8 cellular contexts compared by ENCODE assay signal in genomic region chr16:1475552-1476114, GRCh38. TPM values are rescaled to one million over a fixed set of nuclear protein-coding genes. Genes with fewer than 3 reads are reported as not detected.
DNase-seq lines count a peak whose midpoint lies in the region; ATAC-seq and TF ChIP-seq lines count a peak whose summit lies in the region.

No MANE protein-coding gene starts in this region.

- H3K4me1 Mint-ChIP-seq in T-helper 1 cell treated with Interleukin-12 subunit alpha and Interleukin-12 subunit beta and Interleukin-4 antibody, amounts not matched to agents 30 μg/mL and 1 μg/mL, for 36 hours (ENCODE audit: low read depth) = peaks cover 14% of the 10 kb centered on the region
- peaks cover 30% of the 10 kb centered on the region for H3K4me1 Mint-ChIP-seq in activated naive CD8-positive, alpha-beta T cell treated with anti-CD3 and anti-CD28 coated beads, Interleukin-2, amount 50 U/mL, for 24 hours

- WGBS in testis, 2 donors = 35 to 48% methylated on average over 15 of the region's 15 CpGs

- TF ChIP-seq CTCF in left lung (IDR thresholded peaks at IDR 0.05) (no peak), testis (IDR thresholded peaks at IDR 0.05) (no peak)

- intact Hi-C loops in left lung (cut with DNase I) (no loop called here), testis (cut with DNase I; ENCODE audit: low total_unique reads) (no loop called here)

- H3K4me3 ChIP-seq in left lung = peak overlapping the region; percentile 76 to 91
- peak overlapping the region; percentile 88 to 89 for H3K4me3 ChIP-seq in testis

- peak overlapping the region; percentile 78 to 94 for H3K27ac ChIP-seq in left lung
- peak overlapping the region; percentile 87 to 93 for H3K27ac ChIP-seq in testis

- no peaks in the 10 kb centered on the region for H3K9me3 Mint-ChIP-seq in T-helper 1 cell treated with Interleukin-12 subunit alpha and Interleukin-12 subunit beta and Interleukin-4 antibody, amounts not matched to agents 30 μg/mL and 1 μg/mL, for 36 hours
- H3K9me3 Mint-ChIP-seq in activated naive CD8-positive, alpha-beta T cell treated with anti-CD3 and anti-CD28 coated beads, Interleukin-2, amount 50 U/mL, for 24 hours = no peaks in the 10 kb centered on the region

- DNase-seq in T-helper 1 cell (no peak), left lung (no peak), testis (no peak), NCI-H524 treated with DMSO at 0.1 percent for 48 hours (lab: John Stamatoyannopoulos, UW) (no peak), iPS-NIHi7 (ENCODE audit: extremely low spot score) (no peak), NCI-H82 (lab: John Stamatoyannopoulos, UW) (no peak)
- DNase-seq in activated naive CD8-positive, alpha-beta T cell treated with anti-CD3 and anti-CD28 coated beads, Interleukin-2, amount 50 U/mL, for 24 hours = no peak

- ATAC-seq in activated naive CD8-positive, alpha-beta T cell treated with anti-CD3 and anti-CD28 coated beads, Interleukin-2, amount 50 U/mL, for 24 hours = no peak
- no peak for ATAC-seq in left lung

- no peaks in the 10 kb centered on the region for H3K36me3 Mint-ChIP-seq in T-helper 1 cell treated with Interleukin-12 subunit alpha and Interleukin-12 subunit beta and Interleukin-4 antibody, amounts not matched to agents 30 μg/mL and 1 μg/mL, for 36 hours (ENCODE audit: low read depth)
- H3K36me3 Mint-ChIP-seq in activated naive CD8-positive, alpha-beta T cell treated with anti-CD3 and anti-CD28 coated beads, Interleukin-2, amount 50 U/mL, for 24 hours (ENCODE audit: low read depth) = peaks cover 2% of the 10 kb centered on the region

- H3K27me3 ChIP-seq in left lung (no peaks in the 10 kb centered on the region), testis (no peaks in the 10 kb centered on the region)

- no peak for TF ChIP-seq POLR2A in testis (IDR thresholded peaks at IDR 0.05)

- H3K9me3 ChIP-seq in left lung (no peaks in the 10 kb centered on the region), testis (no peaks in the 10 kb centered on the region)

- no peaks in the 10 kb centered on the region for H3K27me3 Mint-ChIP-seq in T-helper 1 cell treated with Interleukin-12 subunit alpha and Interleukin-12 subunit beta and Interleukin-4 antibody, amounts not matched to agents 30 μg/mL and 1 μg/mL, for 36 hours (ENCODE audit: low read depth)
- peaks cover 1% of the 10 kb centered on the region for H3K27me3 Mint-ChIP-seq in activated naive CD8-positive, alpha-beta T cell treated with anti-CD3 and anti-CD28 coated beads, Interleukin-2, amount 50 U/mL, for 24 hours

- H3K36me3 ChIP-seq in left lung (no peaks in the 10 kb centered on the region), testis (ENCODE audit: low read depth, missing control alignments) (no peaks in the 10 kb centered on the region)

- H3K4me3 Mint-ChIP-seq in T-helper 1 cell treated with Interleukin-12 subunit alpha and Interleukin-12 subunit beta and Interleukin-4 antibody, amounts not matched to agents 30 μg/mL and 1 μg/mL, for 36 hours = peak overlapping the region; percentile 85
- peak overlapping the region; percentile 84 for H3K4me3 Mint-ChIP-seq in activated naive CD8-positive, alpha-beta T cell treated with anti-CD3 and anti-CD28 coated beads, Interleukin-2, amount 50 U/mL, for 24 hours

- peak overlapping the region; percentile 87 for H3K27ac Mint-ChIP-seq in T-helper 1 cell treated with Interleukin-12 subunit alpha and Interleukin-12 subunit beta and Interleukin-4 antibody, amounts not matched to agents 30 μg/mL and 1 μg/mL, for 36 hours
- peak overlapping the region; percentile 87 for H3K27ac Mint-ChIP-seq in activated naive CD8-positive, alpha-beta T cell treated with anti-CD3 and anti-CD28 coated beads, Interleukin-2, amount 50 U/mL, for 24 hours

- H3K4me1 ChIP-seq in left lung = peaks cover 16 to 50% of the 10 kb centered on the region in 2 donors
- H3K4me1 ChIP-seq in testis = peaks cover 14% of the 10 kb centered on the region

RNA-seq across cellular contexts. Expression of gene CLCN7, which starts 0.8 kb away (rescaled TPM):
- total RNA-seq in left lung (100 to 1,000 TPM; 110 to 130 TPM), testis (100 to 1,000 TPM; 152 to 160 TPM)
- polyA plus RNA-seq in testis (ENCODE audit: insufficient read depth, low read depth, low replicate concordance) = 79.6 TPM

RNA-seq across cellular contexts. Expression of gene PTX4, which starts 13.1 kb away (rescaled TPM):
- total RNA-seq in left lung (not detected), testis (1 to 10 TPM; 1.7 to 3.4 TPM)
- 1.3 TPM for polyA plus RNA-seq in testis (ENCODE audit: insufficient read depth, low read depth, low replicate concordance)

RNA-seq across cellular contexts. Expression of gene TELO2, which starts 17.5 kb away (rescaled TPM):
- 10 to 100 TPM; 34.9 to 38.6 TPM for total RNA-seq in left lung
- total RNA-seq in testis = 10 to 100 TPM; 45.2 to 46.0 TPM
- 25.7 TPM for polyA plus RNA-seq in testis (ENCODE audit: insufficient read depth, low read depth, low replicate concordance)

RNA-seq across cellular contexts. Expression of gene CCDC154, which starts 31.3 kb away (rescaled TPM):
- total RNA-seq in left lung (1 to 10 TPM; 1.5 to 2.7 TPM), testis (10 to 100 TPM in 1 of 2 donors, 1 to 10 TPM in 1; 7.6 to 18.0 TPM)
- polyA plus RNA-seq in testis (ENCODE audit: insufficient read depth, low read depth, low replicate concordance) = 14.8 TPM

RNA-seq across cellular contexts. Expression of gene PERCC1, which starts 44.8 kb away (rescaled TPM):
- total RNA-seq in left lung = under 1 TPM in 1 of 2 donors, not detected in 1; 0.31 TPM
- total RNA-seq in testis = under 1 TPM; 0.31 to 0.71 TPM
- not detected for polyA plus RNA-seq in testis (ENCODE audit: insufficient read depth, low read depth, low replicate concordance)
